ENCODE assay signal across 15 cellular contexts in genomic region chr9:76716270-76716669, GRCh38. TPM values are rescaled to one million over a fixed set of nuclear protein-coding genes. Genes with fewer than 3 reads are reported as not detected.
DNase-seq lines count a peak whose midpoint lies in the region; TF ChIP-seq lines count a peak whose summit lies in the region.
"Had no signal": no experiment of that assay in that cellular context is flagged by ENCODE, and none has a peak within 500 bp of the region (broad histone marks: within the 10 kb centered on the region; RNA-seq: fewer than 3 reads in every experiment).

No MANE protein-coding gene starts in this region.

- no peak overlapping the region for H3K27ac ChIP-seq in SK-N-SH (ENCODE audit: low read depth in 2 of 2, low read length in 1 of 2)
- H3K27ac ChIP-seq: upper lobe of right lung had no signal

- WGBS in SK-N-SH (ENCODE audit: low lambda C conversion rate), result 6% methylated on average over 4 of the region's 4 CpGs

- CTCF ChIA-PET in HEK293T (lab: Yijun Ruan, JAX), result no interaction called here
- CTCF ChIA-PET in SK-N-SH (lab: Yijun Ruan, JAX), result no interaction called here

- no peak for TF ChIP-seq RAD21 in SK-N-SH (IDR thresholded peaks at IDR 0.05; ENCODE audit: low read length)

- H4K20me1 ChIP-seq in SK-N-SH (ENCODE audit: insufficient read depth), result no peaks in the 10 kb centered on the region

- TF ChIP-seq EP300 in SK-N-SH (IDR thresholded peaks at IDR 0.05; ENCODE audit: borderline replicate concordance in 1 of 2, low read depth in 1 of 2, low read length in 1 of 2), result no peak

- DNase-seq in COLO668 (lab: John Stamatoyannopoulos, UW; ENCODE audit: unreplicated experiment), result peak; percentile 11
- DNase-seq in HEK293T (ENCODE audit: extremely low spot score), result peak; percentile 25
- DNase-seq in SHP77 (lab: John Stamatoyannopoulos, UW), result peak; percentile 14 to 42
- DNase-seq in left kidney (ENCODE audit: low read depth, low spot score), result peak; percentile 58
- DNase-seq in activated CD4-positive, alpha-beta T cell treated with anti-CD3 and anti-CD28 coated beads, Interleukin-2, amount 50 U/mL, for 1 hour, result no peak
- DNase-seq in mesenteric fat pad (ENCODE audit: low spot score), result no peak
- DNase-seq in SK-N-SH, result no peak
- DNase-seq: activated CD4-positive, CD25-positive, alpha-beta regulatory T cell treated with anti-CD3 and anti-CD28 coated beads, Interleukin-2, amount 50 U/mL, for 72 hours; activated T-cell treated with anti-CD3 and anti-CD28 coated beads, Interleukin-2, amount 50 U/mL, for 1 hour; H9; naive B cell; NCI-H2171; retina; upper lobe of right lung had no signal

- H2AFZ ChIP-seq in SK-N-SH (ENCODE audit: low read depth), result no peak overlapping the region

- H3K4me3 ChIP-seq in SK-N-SH (ENCODE audit: low read depth in 2 of 2, low read length in 1 of 2), result no peak overlapping the region
- H3K4me3 ChIP-seq: upper lobe of right lung had no signal

- H3K9ac ChIP-seq in SK-N-SH, result no peak overlapping the region

- no peaks in the 10 kb centered on the region for H3K79me2 ChIP-seq in SK-N-SH (ENCODE audit: insufficient read depth)

- H3F3A ChIP-seq in SK-N-SH (replicated peaks; ENCODE audit: insufficient read depth), result no peaks in the 10 kb centered on the region

- no peak for TF ChIP-seq CTCF in SK-N-SH (IDR thresholded peaks at IDR 0.05)

- no peaks in the 10 kb centered on the region for H3K9me2 ChIP-seq in SK-N-SH

- H3K27me3 ChIP-seq in SK-N-SH (ENCODE audit: insufficient read depth), result peaks cover 43% of the 10 kb centered on the region
- H3K27me3 ChIP-seq: upper lobe of right lung had no signal

- no peaks in the 10 kb centered on the region for H3K36me3 ChIP-seq in SK-N-SH (replicated peaks in 1 of 2; ENCODE audit: control insufficient read depth in 1 of 2, insufficient read depth in 2 of 2, low read length in 1 of 2)
- H3K36me3 ChIP-seq: upper lobe of right lung had no signal

- H3K4me2 ChIP-seq in SK-N-SH, result no peak overlapping the region

- no peaks in the 10 kb centered on the region for H3K4me1 ChIP-seq in SK-N-SH (ENCODE audit: control insufficient read depth in 1 of 2, insufficient read depth in 2 of 2, low read depth in 1 of 2, low read length in 1 of 2)
- H3K4me1 ChIP-seq: upper lobe of right lung had no signal

- H3K9me3 ChIP-seq in SK-N-SH, result no peaks in the 10 kb centered on the region
- H3K9me3 ChIP-seq: upper lobe of right lung had no signal

- POLR2A ChIA-PET in HEK293T (lab: Yijun Ruan, JAX), result no interaction called here
- POLR2A ChIA-PET in SK-N-SH (lab: Yijun Ruan, JAX), result no interaction called here

TF ChIP-seq in HEK293T, 16 proteins besides CTCF, POLR2A, EP300 and RAD21:
- TF ChIP-seq L3MBTL2 (conservative IDR thresholded peaks at IDR 0.05) (no peak), FOXM1 (IDR thresholded peaks at IDR 0.05; ENCODE audit: borderline replicate concordance) (no peak), ZNF384 (IDR thresholded peaks at IDR 0.05) (no peak), TARDBP (IDR thresholded peaks at IDR 0.05) (no peak), CTBP1 (IDR thresholded peaks at IDR 0.05; ENCODE audit: borderline replicate concordance) (no peak), PKNOX1 (IDR thresholded peaks at IDR 0.05) (no peak), FOXA1 (IDR thresholded peaks at IDR 0.05) (no peak), HDGF (IDR thresholded peaks at IDR 0.05; ENCODE audit: borderline replicate concordance) (no peak), SUZ12 (IDR thresholded peaks at IDR 0.05) (no peak), NFRKB (IDR thresholded peaks at IDR 0.05) (no peak), LEF1 (IDR thresholded peaks at IDR 0.05; ENCODE audit: borderline replicate concordance) (no peak), ELF4 (IDR thresholded peaks at IDR 0.05) (no peak), SP1 (IDR thresholded peaks at IDR 0.05) (no peak), FOXK2 (IDR thresholded peaks at IDR 0.05) (no peak), BHLHE40 (IDR thresholded peaks at IDR 0.05; ENCODE audit: borderline replicate concordance) (no peak), ARNT (IDR thresholded peaks at IDR 0.05) (no peak)

TF ChIP-seq in SK-N-SH, 30 proteins besides CTCF, POLR2A, EP300 and RAD21:
- TF ChIP-seq IRF3 (IDR thresholded peaks at IDR 0.05; ENCODE audit: low read depth, low read length) (no peak), USF1 (IDR thresholded peaks at IDR 0.05; ENCODE audit: borderline replicate concordance, low read depth) (no peak), GATA2 (CRISPR knock-in tag; IDR thresholded peaks at IDR 0.05) (no peak), NFIC (IDR thresholded peaks at IDR 0.05; ENCODE audit: borderline replicate concordance) (no peak), REST (IDR thresholded peaks at IDR 0.05; ENCODE audit: low read depth, low read length) (no peak), YY1 (IDR thresholded peaks at IDR 0.05; ENCODE audit: low read depth) (no peak), FOXJ3 (CRISPR knock-in tag; IDR thresholded peaks at IDR 0.05) (no peak), SMC3 (IDR thresholded peaks at IDR 0.05; ENCODE audit: low read depth, low read length) (no peak)

RNA-seq across cellular contexts. Expression of gene PCA3, which starts 48.0 kb away (rescaled TPM):
- total RNA-seq in mesenteric fat pad, result not detected
- polyA plus RNA-seq in SK-N-SH (2012; rRNA removed), result 0.21 TPM in 2 replicates
- polyA plus RNA-seq in SK-N-SH (2012; cell fraction: cytosol; rRNA removed), result 0.18 and 0.22 TPM in 2 replicates
- polyA plus RNA-seq in SK-N-SH (2012; cell fraction: nucleus; rRNA removed), result 0.31 and 0.32 TPM in 2 replicates
- total RNA-seq: H9; T-helper 1 cell treated with Interleukin-12 subunit alpha and Interleukin-12 subunit beta and Interleukin-4 antibody, amounts not matched to agents 30 ng/mL and 1 ng/mL, for 36 hours; upper lobe of right lung had no signal

Comparison
In these comparisons a context has a peak if more than half of its experiments do, and no peak if none do; other contexts are left out.
1. DNase-seq: peak in COLO668 (single experiment), HEK293T (single experiment), SHP77 (2 of 2) and left kidney (single experiment); none in activated CD4-positive, alpha-beta T cell treated with anti-CD3 and anti-CD28 coated beads, Interleukin-2, amount 50 U/mL, for 1 hour (single experiment), mesenteric fat pad (single experiment) and SK-N-SH (single experiment).